19 cellular contexts compared by ENCODE assay signal in genomic region chr10:34649385-34649784, GRCh38.
DNase-seq lines count a peak whose midpoint lies in the region; ATAC-seq, FAIRE-seq and TF ChIP-seq lines count a peak whose summit lies in the region.
"Had no signal": no experiment of that assay in that cellular context is flagged by ENCODE, and none has a peak within 500 bp of the region (broad histone marks: within the 10 kb centered on the region; RNA-seq: fewer than 3 reads in every experiment).

No MANE protein-coding gene starts in this region.

- intact Hi-C loops in IMR-90 (cut with micrococcal nuclease) = no loop called here
- intact Hi-C loops in kidney (cut with DNase I) = no loop called here
- intact Hi-C loops in spleen (cut with DNase I; ENCODE audit: low total_unique reads) = no loop called here

- H2AK9ac ChIP-seq in IMR-90 (replicated peaks; ENCODE audit: low read depth, low read length, poor library complexity) = no peak overlapping the region

- H2BK5ac ChIP-seq in IMR-90 (ENCODE audit: low read depth, low read length, poor library complexity, severe bottlenecking) = no peak overlapping the region

- H3K27ac ChIP-seq in A549 (no peak overlapping the region), IMR-90 (ENCODE audit: insufficient read depth, low read length) (no peak overlapping the region), endodermal cell (ENCODE audit: low read depth, low read length) (no peak overlapping the region), kidney (ENCODE audit: low read depth in 2 of 2, low read length in 2 of 2) (no peak overlapping the region), spleen (no peak overlapping the region), MM.1S (ENCODE audit: low read length) (no peak overlapping the region)

- H3K4ac ChIP-seq in IMR-90 (ENCODE audit: low read depth, low read length) = no peak overlapping the region

- no peaks in the 10 kb centered on the region for H3K9me3 ChIP-seq in A549
- no peaks in the 10 kb centered on the region for H3K9me3 ChIP-seq in IMR-90 (ENCODE audit: control insufficient read depth, insufficient read depth, low read length)
- H3K9me3 ChIP-seq in endodermal cell (ENCODE audit: control insufficient read depth, low read length) = no peaks in the 10 kb centered on the region
- no peaks in the 10 kb centered on the region for H3K9me3 ChIP-seq in kidney (ENCODE audit: control insufficient read depth in 1 of 2, low read length in 2 of 2)
- no peaks in the 10 kb centered on the region for H3K9me3 ChIP-seq in spleen
- H3K9me3 ChIP-seq in MM.1S (replicated peaks; ENCODE audit: insufficient read depth, low read length) = no peaks in the 10 kb centered on the region

- no peak overlapping the region for H4K91ac ChIP-seq in IMR-90 (ENCODE audit: insufficient read depth, low read depth, low read length)

- no peak overlapping the region for H3K4me2 ChIP-seq in A549
- no peak overlapping the region for H3K4me2 ChIP-seq in IMR-90 (ENCODE audit: low read depth, low read length)
- H3K4me2 ChIP-seq in MM.1S (ENCODE audit: low read depth, low read length) = no peak overlapping the region

- H2AK5ac ChIP-seq in IMR-90 (ENCODE audit: low read depth, low read length) = no peak overlapping the region

- POLR2A ChIA-PET in A549 (lab: Yijun Ruan, JAX) = no interaction called here
- POLR2A ChIA-PET in IMR-90 (lab: Charles Lee; ENCODE audit: unreplicated experiment) = no interaction called here

- TF ChIP-seq POLR2A in A549 (IDR thresholded peaks at IDR 0.05; ENCODE audit: low read length) (no peak), IMR-90 (IDR thresholded peaks at IDR 0.05; ENCODE audit: low read depth, low read length) (no peak), spleen (IDR thresholded peaks at IDR 0.05) (no peak)

- DNase-seq in A549 (ENCODE audit: low read depth in 1 of 2, low spot score in 1 of 2) = no peak
- DNase-seq in IMR-90 = peak; percentile 17
- peak; percentile 35 for DNase-seq in endodermal cell
- DNase-seq in kidney = no peak
- DNase-seq in spleen = no peak
- no peak for DNase-seq in MM.1S
- DNase-seq in stimulated activated CD4-positive, alpha-beta T cell treated with anti-CD3 and anti-CD28 coated beads, Interleukin-1b, Interleukin-23, amount 100 ng/mL, for 48 hours = no peak
- DNase-seq: 8988T; ACHN; C1 segment of cervical spinal cord; CD4-positive, alpha-beta T cell; DMS79; GOT3; H9 had no signal

- WGBS in A549 (ENCODE audit: missing lambda C conversion rate) = 90% methylated on average over 3 of the region's 3 CpGs
- no CpG with 5 or more reads among the region's 3 CpGs for WGBS in IMR-90 (ENCODE audit: extremely low coverage in 2 of 2, insufficient read length in 1 of 2), 2 experiments
- 94 to 100% methylated on average over 2 to 3 of the region's 3 CpGs for WGBS in endodermal cell (ENCODE audit: insufficient coverage in 1 of 2, insufficient read length in 1 of 2), 2 experiments
- WGBS in spleen, 5 donors = 86 to 99% (median 97%) methylated on average over 3 of the region's 3 CpGs

- no peaks in the 10 kb centered on the region; the same call in 1 of the 2 replicates for H3F3A ChIP-seq in MM.1S (ENCODE audit: insufficient read depth, low read length)

- no peaks in the 10 kb centered on the region for H3K9me2 ChIP-seq in MM.1S (replicated peaks; ENCODE audit: insufficient read depth, low read length)

- FAIRE-seq in A549 (lab: Jason Lieb, UNC) (peak; percentile 36), kidney (lab: Jason Lieb, UNC) (peak; percentile 70)
- FAIRE-seq: G401.6, GM12892, HepG2 had no signal

- TF ChIP-seq CTCF in A549 (IDR thresholded peaks at IDR 0.05) (no peak), IMR-90 (conservative IDR thresholded peaks at IDR 0.05; ENCODE audit: low read depth, low read length) (no peak), endodermal cell (conservative IDR thresholded peaks at IDR 0.05) (no peak), kidney (IDR thresholded peaks at IDR 0.05; ENCODE audit: borderline replicate concordance, extremely low read depth, insufficient read depth) (no peak), spleen (IDR thresholded peaks at IDR 0.05 in 8 of 11, conservative IDR thresholded peaks at IDR 0.05 in 3 of 11) (no peak), MM.1S (IDR thresholded peaks at IDR 0.05; ENCODE audit: low read length) (no peak)

- no peak overlapping the region for H3K4me3 Mint-ChIP-seq in endodermal cell
- H3K4me3 Mint-ChIP-seq: B cell; CD4-positive, alpha-beta T cell; H9 had no signal

- H3K79me1 ChIP-seq in IMR-90 (ENCODE audit: low read depth in 1 of 2, low read length in 2 of 2) = peaks cover 34 to 44% of the 10 kb centered on the region in 2 experiments

- H3K79me2 ChIP-seq in MM.1S (ENCODE audit: low read length) = peaks cover 90% of the 10 kb centered on the region

- H3K36me3 Mint-ChIP-seq in endodermal cell (ENCODE audit: low read depth) = peaks cover 2% of the 10 kb centered on the region

- H3K4me1 ChIP-seq in A549 (no peaks in the 10 kb centered on the region), IMR-90 (ENCODE audit: control insufficient read depth, insufficient read depth, low read length) (no peaks in the 10 kb centered on the region; the same call in 1 of the 2 replicates), endodermal cell (ENCODE audit: control insufficient read depth, insufficient read depth, low read length) (peaks cover 11% of the 10 kb centered on the region), kidney (ENCODE audit: control insufficient read depth in 1 of 2, insufficient read depth in 1 of 2, low read depth in 1 of 2, low read length in 2 of 2) (peaks cover 0 to 6% of the 10 kb centered on the region in 2 donors), spleen (no peaks in the 10 kb centered on the region), MM.1S (ENCODE audit: low read length) (peaks cover 12% of the 10 kb centered on the region; the same call in 1 of the 2 replicates)

- no peaks in the 10 kb centered on the region for H3K27me3 ChIP-seq in IMR-90 (ENCODE audit: control insufficient read depth, insufficient read depth, low read length)
- H3K27me3 ChIP-seq in endodermal cell (ENCODE audit: control insufficient read depth, insufficient read depth, low read length, poor library complexity, severe bottlenecking) = no peaks in the 10 kb centered on the region
- no peaks in the 10 kb centered on the region for H3K27me3 ChIP-seq in spleen (replicated peaks in 1 of 7)
- no peaks in the 10 kb centered on the region for H3K27me3 ChIP-seq in MM.1S (replicated peaks; ENCODE audit: insufficient read depth, low read length)

- H3K9me1 ChIP-seq in IMR-90 (ENCODE audit: insufficient read depth, low read length) = peaks cover 9% of the 10 kb centered on the region

- no peak overlapping the region for H2AFZ ChIP-seq in IMR-90 (replicated peaks; ENCODE audit: low read length, poor library complexity)
- no peak overlapping the region for H2AFZ ChIP-seq in MM.1S (ENCODE audit: low read length)

- no peak overlapping the region for H3K56ac ChIP-seq in IMR-90 (ENCODE audit: extremely low read depth, insufficient read depth, low read length)

- H3K23ac ChIP-seq in IMR-90 (ENCODE audit: low read depth, low read length) = no peak overlapping the region

- no peak overlapping the region for H2BK20ac ChIP-seq in IMR-90 (ENCODE audit: low read depth, low read length)

- dilution Hi-C loops in IMR-90 (cut with HindIII; ENCODE audit: low sequenced_read_pairs, unreplicated experiment) = no loop called here

- CTCF ChIA-PET in A549 (lab: Yijun Ruan, JAX) = interaction anchor here (1.2 to 4.7 kb wide), 2 partner anchors 9 to 11 kb away, joined by 3 to 48 read pairs; no protein-coding TSS in a partner anchor
- CTCF ChIA-PET in IMR-90 (lab: Yijun Ruan, JAX) = no interaction called here

- H3K14ac ChIP-seq in IMR-90 (replicated peaks; ENCODE audit: low read depth, low read length) = no peak overlapping the region; the same call in 1 of the 2 replicates

- H3K18ac ChIP-seq in IMR-90 (ENCODE audit: low read depth, low read length) = no peak overlapping the region

- TF ChIP-seq EP300 in A549 (IDR thresholded peaks at IDR 0.05) = no peak

- H3K9ac ChIP-seq in IMR-90 (ENCODE audit: low read depth, low read length) (no peak overlapping the region), endodermal cell (ENCODE audit: extremely low read depth, low read length, poor library complexity, severe bottlenecking) (no peak overlapping the region), kidney (ENCODE audit: low read length in 2 of 2) (no peak overlapping the region), MM.1S (ENCODE audit: low read length) (no peak overlapping the region)

- H3K9me3 Mint-ChIP-seq in endodermal cell = no peaks in the 10 kb centered on the region
- H3K9me3 Mint-ChIP-seq: CD4-positive, alpha-beta T cell; H9 had no signal

- H2BK120ac ChIP-seq in IMR-90 (ENCODE audit: low read depth, low read length) = no peak overlapping the region

- H3K4me3 ChIP-seq in A549 (no peak overlapping the region), IMR-90 (ENCODE audit: insufficient read depth, low read depth, low read length) (no peak overlapping the region), endodermal cell (ENCODE audit: low read length) (no peak overlapping the region), kidney (ENCODE audit: low read length in 2 of 2) (no peak overlapping the region), spleen (no peak overlapping the region), MM.1S (ENCODE audit: low read length) (no peak overlapping the region)

- ATAC-seq in A549 (no peak), IMR-90 (ENCODE audit: low read depth) (peak; percentile 28; the same call in 1 of the 2 replicates), HG03571 (IDR thresholded peaks at IDR 0.05; ENCODE audit: unreplicated experiment) (no peak)
- ATAC-seq: HepG2 had no signal

- no peaks in the 10 kb centered on the region for H3K27me3 Mint-ChIP-seq in endodermal cell (ENCODE audit: insufficient read depth)
- H3K27me3 Mint-ChIP-seq: B cell had no signal

- TF ChIP-seq RAD21 in A549 (conservative IDR thresholded peaks at IDR 0.05 in 1 of 2, IDR thresholded peaks at IDR 0.05 in 1 of 2) (no peak), IMR-90 (IDR thresholded peaks at IDR 0.05; ENCODE audit: low read length) (no peak)

- no peaks in the 10 kb centered on the region for H3K36me3 ChIP-seq in IMR-90 (ENCODE audit: control insufficient read depth, insufficient read depth, low read length)
- no peaks in the 10 kb centered on the region for H3K36me3 ChIP-seq in endodermal cell (ENCODE audit: control insufficient read depth, insufficient read depth, low read length)
- no peaks in the 10 kb centered on the region for H3K36me3 ChIP-seq in kidney (ENCODE audit: control insufficient read depth in 1 of 2, insufficient read depth in 2 of 2, low read length in 2 of 2)
- H3K36me3 ChIP-seq in spleen = no peaks in the 10 kb centered on the region
- H3K36me3 ChIP-seq in MM.1S (replicated peaks; ENCODE audit: insufficient read depth, low read length) = no peaks in the 10 kb centered on the region

- no peak overlapping the region for H4K8ac ChIP-seq in IMR-90 (ENCODE audit: low read depth in 2 of 2, low read length in 2 of 2)

- H2BK15ac ChIP-seq in IMR-90 (ENCODE audit: low read depth, low read length) = no peak overlapping the region

- H3K4me1 Mint-ChIP-seq in endodermal cell = peaks cover 47% of the 10 kb centered on the region
- H3K4me1 Mint-ChIP-seq: B cell had no signal

- no TSS peak for BruUV-seq in IMR-90 (replicated peaks; lab: Mats Ljungman, UMichigan)

- no peak overlapping the region for H4K5ac ChIP-seq in IMR-90 (ENCODE audit: low read depth, low read length)

- no peak overlapping the region for H3K27ac Mint-ChIP-seq in endodermal cell
- H3K27ac Mint-ChIP-seq: B cell; CD4-positive, alpha-beta T cell had no signal

- in situ Hi-C loops in IMR-90 (cut with MboI; ENCODE audit: low sequenced_read_pairs) = loop anchor here (25.0 kb wide), 1 partner anchor 862 kb away; no protein-coding TSS in a partner anchor

- H4K20me1 ChIP-seq in IMR-90 (ENCODE audit: insufficient read depth, low read length) (0 out of 2 replicates have a peak, but pooled peaks cover 5% of the 10 kb centered on the region), MM.1S (ENCODE audit: insufficient read depth, low read length) (peaks cover 14% of the 10 kb centered on the region)

Comparison
In these comparisons a context has a peak if more than half of its experiments do, and no peak if none do; other contexts are left out.
1. DNase-seq: peak in IMR-90 (single experiment) and endodermal cell (single experiment); none in A549 (0 of 2), kidney (single experiment), spleen (single experiment), MM.1S (single experiment) and stimulated activated CD4-positive, alpha-beta T cell treated with anti-CD3 and anti-CD28 coated beads, Interleukin-1b, Interleukin-23, amount 100 ng/mL, for 48 hours (single experiment).